In genomic region chr4:83114576-83114975, GRCh38 we compare ENCODE assay signal across 8 cellular contexts. TPM values are rescaled to one million over a fixed set of nuclear protein-coding genes. Genes with fewer than 3 reads are reported as not detected.
DNase-seq lines count a peak whose midpoint lies in the region; ATAC-seq and TF ChIP-seq lines count a peak whose summit lies in the region.

Gene PLAC8 (minus strand): TSS chr4:83114729. CDS start chr4:83107921, 6,808 bp downstream.

- POLR2A ChIA-PET in Caco-2 (lab: Charles Lee): interaction anchor here (1.0 kb wide), 1 partner anchor 80 kb away, joined by 3 read pairs; the partner anchor contains the start of gene COPS4

- H3K4me3 Mint-ChIP-seq in Caco-2 (ENCODE audit: unreplicated experiment): peak within 1 kb of the TSS; percentile 58

- H3K27me3 Mint-ChIP-seq in Caco-2 (ENCODE audit: insufficient read depth, unreplicated experiment): no peaks in the 10 kb centered on the region

- no peaks in the 10 kb centered on the region for H3K36me3 ChIP-seq in Caco-2 (ENCODE audit: control insufficient read depth, insufficient read depth, low read length)

- H3K4me3 ChIP-seq in Caco-2 (ENCODE audit: low read depth, low read length) (peak within 1 kb of the TSS; percentile 37), fibroblast of villous mesenchyme (ENCODE audit: low read depth, low read length) (no peak within 1 kb of the TSS)

- H3K4me1 Mint-ChIP-seq in Caco-2 (ENCODE audit: low read depth, unreplicated experiment): peaks cover 38% of the 10 kb centered on the region

- H3K36me3 Mint-ChIP-seq in Caco-2 (ENCODE audit: insufficient read depth, unreplicated experiment): peaks cover 4% of the 10 kb centered on the region

- peak within 1 kb of the TSS; percentile 83 for H3K27ac Mint-ChIP-seq in Caco-2 (ENCODE audit: unreplicated experiment)

- TF ChIP-seq CTCF in Caco-2 (IDR thresholded peaks at IDR 0.05; ENCODE audit: insufficient read depth in 1 of 2, low read depth in 1 of 2, low read length in 1 of 2, severe bottlenecking in 1 of 2, unreplicated experiment in 1 of 2) (no peak), fibroblast of villous mesenchyme (IDR thresholded peaks at IDR 0.05; ENCODE audit: insufficient read depth, low read depth, low read length) (no peak)

- H3K9me3 ChIP-seq in Caco-2: no peaks in the 10 kb centered on the region

- no peaks in the 10 kb centered on the region for H3K27me3 ChIP-seq in Caco-2 (replicated peaks; ENCODE audit: control insufficient read depth, insufficient read depth, low read length)

- H3K9me3 Mint-ChIP-seq in Caco-2 (ENCODE audit: unreplicated experiment): no peaks in the 10 kb centered on the region

- intact Hi-C loops in Caco-2 (cut with micrococcal nuclease; ENCODE audit: unreplicated experiment): loop anchor here (5.0 kb wide), 1 partner anchor 93 kb away; no protein-coding TSS in a partner anchor

- BruUV-seq in Caco-2 (replicated peaks; lab: Mats Ljungman, UMichigan): no TSS peak

- peaks cover 33% of the 10 kb centered on the region for H3K4me1 ChIP-seq in Caco-2

- ATAC-seq in GM19438 (IDR thresholded peaks at IDR 0.05; ENCODE audit: low read depth, unreplicated experiment): peak; percentile 43
- ATAC-seq in HG03460 (IDR thresholded peaks at IDR 0.05; ENCODE audit: unreplicated experiment): peak; percentile 43

- DNase-seq in Caco-2: no peak
- DNase-seq in T follicular helper cell (ENCODE audit: low read depth): peak; percentile 44
- DNase-seq in fibroblast of villous mesenchyme (ENCODE audit: low read depth): peak; percentile 16
- DNase-seq in iPS-NIHi7 (ENCODE audit: extremely low spot score): no peak
- no peak for DNase-seq in mucosa of gallbladder (ENCODE audit: low spot score)
- no peak for DNase-seq in ecto neural progenitor cell (ENCODE audit: low spot score)

- CTCF ChIA-PET in Caco-2 (lab: Charles Lee): interaction anchor here (0.7 to 1.4 kb wide), 2 partner anchors 9 to 170 kb away, joined by 3 to 4 read pairs; partner anchors contain the start of gene COQ2

RNA-seq across cellular contexts. Expression of gene PLAC8, which starts in this region (rescaled TPM):
- total RNA-seq in Caco-2 (2022): 13.6 and 23.0 TPM in 2 replicates
- 1.3 TPM in 1 of 2 replicates, not detected in the other for total RNA-seq in fibroblast of villous mesenchyme
- 8.2 TPM for total RNA-seq in mucosa of gallbladder

Comparison
In these comparisons a context has a peak if more than half of its experiments do, and no peak if none do; other contexts are left out.
1. DNase-seq: peak in T follicular helper cell (single experiment) and fibroblast of villous mesenchyme (single experiment); none in Caco-2 (0 of 2), iPS-NIHi7 (single experiment), mucosa of gallbladder (single experiment) and ecto neural progenitor cell (single experiment).